33 cellular contexts compared by ENCODE assay signal in the genomic region with DNA sequence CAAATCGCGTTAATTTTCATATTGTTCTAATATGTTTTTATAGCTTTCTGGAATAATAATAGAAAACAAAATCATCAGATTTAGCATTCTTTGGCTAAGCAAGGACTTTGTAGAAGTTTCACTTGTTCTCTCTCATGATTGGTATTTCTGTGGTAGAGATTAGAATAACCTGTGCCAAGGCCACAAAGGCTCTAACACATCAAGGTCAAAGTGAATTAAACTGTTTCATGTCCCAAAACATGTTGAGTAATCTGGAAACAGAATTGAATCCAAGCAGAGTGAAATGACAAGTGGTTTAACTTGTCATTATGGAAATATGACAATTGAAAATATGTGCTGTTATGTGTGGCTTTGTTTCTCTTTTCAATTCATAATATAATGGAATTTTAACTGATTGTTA.
"Had no signal": no experiment of that assay in that cellular context is flagged by ENCODE, and none has a peak within 500 bp of the region (broad histone marks: within the 10 kb centered on the region; RNA-seq: fewer than 3 reads in every experiment).

No MANE protein-coding gene starts in this region.

- H3K4me1 ChIP-seq: body of pancreas, breast epithelium, Peyer's patch, SJSA1 had no signal

- H3K9me3 ChIP-seq: adrenal gland, body of pancreas, breast epithelium, Peyer's patch, SJSA1 had no signal

- H3K27me3 ChIP-seq: adrenal gland, body of pancreas, breast epithelium, Peyer's patch, SJSA1 had no signal

- ATAC-seq: activated CD8-positive, alpha-beta T cell treated with anti-CD3 and anti-CD28 coated beads, Interleukin-2, amount 10 ng/mL, durations not matched to agents 7 days and 5 days; body of pancreas had no signal

- H3K27ac ChIP-seq: adrenal gland, body of pancreas, breast epithelium, Peyer's patch, SJSA1 had no signal

- H3K36me3 ChIP-seq: adrenal gland, breast epithelium, Peyer's patch, SJSA1 had no signal

- DNase-seq: activated CD4-positive, alpha-beta T cell treated with anti-CD3 and anti-CD28 coated beads, Interleukin-2, amount 10 ng/mL, durations not matched to agents 7 days and 5 days; activated CD4-positive, alpha-beta T cell treated with anti-CD3 and anti-CD28 coated beads, Interleukin-2, amount 50 U/mL, for 48 hours; activated CD8-positive, alpha-beta T cell treated with anti-CD3 and anti-CD28 coated beads, Interleukin-2, amount 10 ng/mL, durations not matched to agents 7 days and 5 days; activated gamma-delta T cell; activated naive CD4-positive, alpha-beta T cell treated with Interleukin-2 at 50 U/mL for 16 hours; activated naive CD8-positive, alpha-beta T cell treated with anti-CD3 and anti-CD28 coated beads, Interleukin-2, amount 10 ng/mL, durations not matched to agents 7 days and 5 days; activated T-cell treated with anti-CD3 and anti-CD28 coated beads, Interleukin-2, amount 50 U/mL, for 24 hours; adrenal gland; body of pancreas; caudate nucleus; cerebellar nuclear complex; Kasumi-1; MM.1S; MV-4-11; NCI-H1092; NCI-H146; NCI-H187; NCI-H2029 treated with DMSO at 0.1 percent for 48 hours; NCI-H2107; NCI-H2171; NCI-H510A; NCI-H526; NCI-H748 treated with DMSO at 0.1 percent for 48 hours; NK-92 treated with Interleukin-12 subunit alpha and Interleukin-12 subunit beta, amount 100 ng/mL, for 24 hours; Peyer's patch; RPMI8226; SHP77 treated with DMSO at 0.1 percent for 48 hours; SW 1271; T-helper 1 cell; T-helper 2 cell; T1000 had no signal

- H3K4me3 ChIP-seq: adrenal gland, body of pancreas, breast epithelium, Peyer's patch, SJSA1 had no signal
